ENCODE assay signal across 19 cellular contexts in the genomic region with DNA sequence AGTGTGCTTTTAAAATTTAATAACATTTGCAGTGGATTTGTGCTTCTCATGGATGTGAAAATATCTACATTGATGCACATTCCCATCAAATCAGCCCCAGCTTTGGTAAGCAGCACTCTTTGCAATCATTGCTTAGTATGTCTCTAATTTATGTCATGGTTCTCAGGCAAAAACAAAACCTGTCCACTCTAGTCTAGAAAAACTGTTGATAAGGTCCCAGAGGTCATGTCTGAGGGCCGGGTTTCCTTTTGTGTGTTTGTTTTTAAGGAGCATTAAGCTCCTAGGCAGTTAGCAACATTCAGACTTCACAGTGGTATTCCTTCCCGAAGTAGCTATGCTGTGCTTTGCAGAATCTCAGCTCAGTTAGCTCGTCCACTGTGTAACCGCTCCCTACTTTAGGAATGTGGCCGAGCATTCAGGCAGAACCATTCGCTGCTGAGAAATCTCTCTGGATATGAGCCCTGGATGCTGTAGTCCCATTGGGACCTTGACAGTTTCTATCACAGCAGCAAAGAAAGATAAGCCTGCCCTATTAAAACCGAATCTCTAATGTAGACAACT. TPM values are rescaled to one million over a fixed set of nuclear protein-coding genes. Genes with fewer than 3 reads are reported as not detected.
DNase-seq lines count a peak whose midpoint lies in the region; ATAC-seq and TF ChIP-seq lines count a peak whose summit lies in the region.
"Had no signal": no experiment of that assay in that cellular context is flagged by ENCODE, and none has a peak within 500 bp of the region (broad histone marks: within the 10 kb centered on the region; RNA-seq: fewer than 3 reads in every experiment).

No MANE protein-coding gene starts in this region.

- H3K4me3 ChIP-seq in BLaER1 (peak overlapping the region; percentile 95), right cardiac atrium (ENCODE audit: low read length) (no peak overlapping the region), neuronal stem cell (ENCODE audit: low read length in 2 of 2) (no peak overlapping the region)

- H3K4me2 ChIP-seq in BLaER1 (peak overlapping the region; percentile 87), neuronal stem cell (ENCODE audit: insufficient read depth, low read length, poor library complexity, severe bottlenecking) (no peak overlapping the region)
- H3K4me2 ChIP-seq: KMS-11 had no signal

- no peak for TF ChIP-seq CTCF in endothelial cell (IDR thresholded peaks at IDR 0.05; ENCODE audit: unreplicated experiment)

- no peak overlapping the region for H2BK5ac ChIP-seq in neuronal stem cell (ENCODE audit: low read length)

- H2AFZ ChIP-seq in neuronal stem cell (ENCODE audit: low read length) = no peak overlapping the region

- peaks cover 4% of the 10 kb centered on the region for H3K27me3 Mint-ChIP-seq in endothelial cell (ENCODE audit: unreplicated experiment)

- H3K79me1 ChIP-seq in neuronal stem cell (ENCODE audit: low read depth, low read length) = no peaks in the 10 kb centered on the region

- peak; percentile 11 to 60 for ATAC-seq in right cardiac atrium
- no peak for ATAC-seq in stimulated activated effector memory CD8-positive, alpha-beta T cell treated with anti-CD3 and anti-CD28 coated beads, Interleukin-12 subunit alpha, Interleukin-12 subunit beta, amount 100 ng/mL, for 72 hours
- no peak for ATAC-seq in HG03095 (IDR thresholded peaks at IDR 0.05; ENCODE audit: unreplicated experiment)
- no peak for ATAC-seq in GM18870 (IDR thresholded peaks at IDR 0.05; ENCODE audit: unreplicated experiment)
- ATAC-seq: HepG2 had no signal

- WGBS in right cardiac atrium = 26% methylated on average over 7 of the region's 7 CpGs
- whole genome bisulfite sequencing in neuronal stem cell (ENCODE audit: extremely low coverage in 2 of 2, insufficient read length in 2 of 2, insufficient replicate concordance in 1 of 2), 2 donors = no CpG with 5 or more reads among the region's 7 CpGs

- H3K9me3 ChIP-seq in BLaER1 (no peaks in the 10 kb centered on the region), right cardiac atrium (ENCODE audit: control insufficient read depth, low read length) (no peaks in the 10 kb centered on the region), neuronal stem cell (replicated peaks in 1 of 2; ENCODE audit: control insufficient read depth in 2 of 2, insufficient read depth in 1 of 2, low read depth in 1 of 2, low read length in 2 of 2) (peaks cover 0 to 3% of the 10 kb centered on the region in 2 donors)
- H3K9me3 ChIP-seq: Caco-2 had no signal

- H4K20me1 ChIP-seq in BLaER1 = peaks cover 38% of the 10 kb centered on the region

- no peak overlapping the region for H2BK12ac ChIP-seq in neuronal stem cell (ENCODE audit: low read length)

- H2BK15ac ChIP-seq in neuronal stem cell (ENCODE audit: low read length) = no peak overlapping the region

- no peak overlapping the region for H3K18ac ChIP-seq in neuronal stem cell (ENCODE audit: low read length)

- peaks cover 85% of the 10 kb centered on the region for H3K4me1 ChIP-seq in BLaER1
- no peaks in the 10 kb centered on the region for H3K4me1 ChIP-seq in right cardiac atrium (ENCODE audit: control insufficient read depth, insufficient read depth, low read length)
- peaks cover 5 to 43% of the 10 kb centered on the region in 2 donors for H3K4me1 ChIP-seq in neuronal stem cell (ENCODE audit: control insufficient read depth in 2 of 2, insufficient read depth in 1 of 2, low read depth in 1 of 2, low read length in 2 of 2)

- no peak overlapping the region for H4K8ac ChIP-seq in neuronal stem cell (ENCODE audit: low read depth, low read length)

- H3K36me3 Mint-ChIP-seq in stimulated activated effector memory CD8-positive, alpha-beta T cell treated with anti-CD3 and anti-CD28 coated beads, Interleukin-12 subunit alpha, Interleukin-12 subunit beta, amount 100 ng/mL, for 72 hours = no peaks in the 10 kb centered on the region
- H3K36me3 Mint-ChIP-seq in endothelial cell (ENCODE audit: low read depth, unreplicated experiment) = no peaks in the 10 kb centered on the region

- no peak overlapping the region for H3K27ac Mint-ChIP-seq in stimulated activated effector memory CD8-positive, alpha-beta T cell treated with anti-CD3 and anti-CD28 coated beads, Interleukin-12 subunit alpha, Interleukin-12 subunit beta, amount 100 ng/mL, for 72 hours
- no peak overlapping the region for H3K27ac Mint-ChIP-seq in endothelial cell (ENCODE audit: unreplicated experiment)
- H3K27ac Mint-ChIP-seq: H9 had no signal

- peaks cover 9% of the 10 kb centered on the region for H3K4me1 Mint-ChIP-seq in stimulated activated effector memory CD8-positive, alpha-beta T cell treated with anti-CD3 and anti-CD28 coated beads, Interleukin-12 subunit alpha, Interleukin-12 subunit beta, amount 100 ng/mL, for 72 hours
- H3K4me1 Mint-ChIP-seq in endothelial cell (ENCODE audit: unreplicated experiment) = peaks cover 5% of the 10 kb centered on the region

- H3K14ac ChIP-seq in neuronal stem cell (ENCODE audit: low read length) = no peak overlapping the region

- peak overlapping the region; percentile 98; the same call in 1 of the 2 replicates for H3K27ac ChIP-seq in BLaER1
- no peak overlapping the region for H3K27ac ChIP-seq in right cardiac atrium (ENCODE audit: low read length)
- H3K27ac ChIP-seq in neuronal stem cell (replicated peaks; ENCODE audit: low read length) = peak overlapping the region; percentile 92
- H3K27ac ChIP-seq: KMS-11 had no signal

- H3K4me3 Mint-ChIP-seq in stimulated activated effector memory CD8-positive, alpha-beta T cell treated with anti-CD3 and anti-CD28 coated beads, Interleukin-12 subunit alpha, Interleukin-12 subunit beta, amount 100 ng/mL, for 72 hours = no peak overlapping the region
- H3K4me3 Mint-ChIP-seq in endothelial cell (ENCODE audit: unreplicated experiment) = no peak overlapping the region
- H3K4me3 Mint-ChIP-seq: H9 had no signal

- no peak overlapping the region for H2BK120ac ChIP-seq in neuronal stem cell (ENCODE audit: low read depth, low read length)

- no peak overlapping the region for H4K91ac ChIP-seq in neuronal stem cell (ENCODE audit: low read depth, low read length, poor library complexity)

- H3K9me3 Mint-ChIP-seq in stimulated activated effector memory CD8-positive, alpha-beta T cell treated with anti-CD3 and anti-CD28 coated beads, Interleukin-12 subunit alpha, Interleukin-12 subunit beta, amount 100 ng/mL, for 72 hours = no peaks in the 10 kb centered on the region
- H3K9me3 Mint-ChIP-seq in endothelial cell (ENCODE audit: unreplicated experiment) = no peaks in the 10 kb centered on the region
- H3K9me3 Mint-ChIP-seq: H9 had no signal

- DNase-seq in ecto neural progenitor cell (ENCODE audit: low spot score) = peak; percentile 70
- DNase-seq in right cardiac atrium = no peak
- DNase-seq in neuronal stem cell (ENCODE audit: low spot score) = peak; percentile 90
- DNase-seq in stimulated activated effector memory CD8-positive, alpha-beta T cell treated with anti-CD3 and anti-CD28 coated beads, Interleukin-12 subunit alpha, Interleukin-12 subunit beta, amount 100 ng/mL, for 72 hours (ENCODE audit: low spot score in 2 of 2) = no peak
- no peak for DNase-seq in endothelial cell (ENCODE audit: low spot score)
- DNase-seq: Caco-2, DMS53, H9, NCI-H1092 treated with DMSO at 0.1 percent for 48 hours, NCI-H187 treated with DMSO at 0.1 percent for 48 hours, NCI-H510A treated with DMSO at 0.1 percent for 48 hours had no signal

- H3K27me3 ChIP-seq in BLaER1 (peaks cover 22% of the 10 kb centered on the region), right cardiac atrium (ENCODE audit: control insufficient read depth, insufficient read depth) (no peaks in the 10 kb centered on the region), neuronal stem cell (ENCODE audit: control insufficient read depth in 3 of 3, insufficient read depth in 3 of 3, low read depth in 1 of 3, low read length in 3 of 3) (peaks cover 0 to 83% (median 2%) of the 10 kb centered on the region in 3 experiments)

- H3K4ac ChIP-seq in neuronal stem cell (ENCODE audit: low read length) = no peak overlapping the region

- H3K36me3 ChIP-seq in BLaER1 (peaks cover 65% of the 10 kb centered on the region), neuronal stem cell (replicated peaks in 1 of 2; ENCODE audit: control insufficient read depth in 2 of 2, insufficient read depth in 2 of 2, low read length in 2 of 2) (no peaks in the 10 kb centered on the region)

- H3K9ac ChIP-seq in BLaER1 (peak overlapping the region; percentile 97; the same call in 1 of the 2 replicates), neuronal stem cell (ENCODE audit: low read depth, low read length, poor library complexity) (no peak overlapping the region)
- H3K9ac ChIP-seq: KMS-11 had no signal

- no peak overlapping the region for H2AK5ac ChIP-seq in neuronal stem cell (ENCODE audit: low read depth, low read length)

- no peak overlapping the region for H3K23ac ChIP-seq in neuronal stem cell (ENCODE audit: low read depth, low read length, poor library complexity)

- intact Hi-C loops in right cardiac atrium (cut with DNase I) = no loop called here

RNA-seq across cellular contexts. Expression of gene DIPK1C, which starts 4.0 kb away (rescaled TPM):
- total RNA-seq in right cardiac atrium (1 to 10 TPM in 2 of 4 donors, under 1 TPM in 1, not detected in 1; 0.83 to 2.5 (median 1.7) TPM), endothelial cell (ENCODE audit: unreplicated experiment) (0.21 TPM)
- 5.7 TPM for polyA plus RNA-seq in right cardiac atrium
- polyA plus RNA-seq in neuronal stem cell (2013, experiment 1 of 2) = 15.9 TPM
- 15.6 TPM for polyA plus RNA-seq in neuronal stem cell (2013, experiment 2 of 2)
- total RNA-seq: Caco-2, H9, HepG2, MCF 10A, OCI-LY7, RPMI7951 had no signal

RNA-seq across cellular contexts. Expression of gene CNDP2, which starts 43.1 kb away (rescaled TPM):
- 10 to 100 TPM; 52.1 to 60.7 (median 55.0) TPM for total RNA-seq in right cardiac atrium
- polyA plus RNA-seq in right cardiac atrium = 41.0 TPM
- 104 TPM for polyA plus RNA-seq in neuronal stem cell (2013, experiment 1 of 2)
- 104 TPM for polyA plus RNA-seq in neuronal stem cell (2013, experiment 2 of 2)
- total RNA-seq in endothelial cell (ENCODE audit: unreplicated experiment) = 113 TPM

Comparison
In these comparisons a context has a peak if more than half of its experiments do, and no peak if none do; other contexts are left out.
1. DNase-seq: peak in ecto neural progenitor cell (single experiment) and neuronal stem cell (single experiment); none in right cardiac atrium (0 of 3), stimulated activated effector memory CD8-positive, alpha-beta T cell treated with anti-CD3 and anti-CD28 coated beads, Interleukin-12 subunit alpha, Interleukin-12 subunit beta, amount 100 ng/mL, for 72 hours (0 of 2) and endothelial cell (single experiment).
2. ATAC-seq: peak in right cardiac atrium (2 of 2); none in stimulated activated effector memory CD8-positive, alpha-beta T cell treated with anti-CD3 and anti-CD28 coated beads, Interleukin-12 subunit alpha, Interleukin-12 subunit beta, amount 100 ng/mL, for 72 hours (single experiment), HG03095 (single experiment) and GM18870 (single experiment).